ENCODE assay signal across 2 cellular contexts in the genomic region with DNA sequence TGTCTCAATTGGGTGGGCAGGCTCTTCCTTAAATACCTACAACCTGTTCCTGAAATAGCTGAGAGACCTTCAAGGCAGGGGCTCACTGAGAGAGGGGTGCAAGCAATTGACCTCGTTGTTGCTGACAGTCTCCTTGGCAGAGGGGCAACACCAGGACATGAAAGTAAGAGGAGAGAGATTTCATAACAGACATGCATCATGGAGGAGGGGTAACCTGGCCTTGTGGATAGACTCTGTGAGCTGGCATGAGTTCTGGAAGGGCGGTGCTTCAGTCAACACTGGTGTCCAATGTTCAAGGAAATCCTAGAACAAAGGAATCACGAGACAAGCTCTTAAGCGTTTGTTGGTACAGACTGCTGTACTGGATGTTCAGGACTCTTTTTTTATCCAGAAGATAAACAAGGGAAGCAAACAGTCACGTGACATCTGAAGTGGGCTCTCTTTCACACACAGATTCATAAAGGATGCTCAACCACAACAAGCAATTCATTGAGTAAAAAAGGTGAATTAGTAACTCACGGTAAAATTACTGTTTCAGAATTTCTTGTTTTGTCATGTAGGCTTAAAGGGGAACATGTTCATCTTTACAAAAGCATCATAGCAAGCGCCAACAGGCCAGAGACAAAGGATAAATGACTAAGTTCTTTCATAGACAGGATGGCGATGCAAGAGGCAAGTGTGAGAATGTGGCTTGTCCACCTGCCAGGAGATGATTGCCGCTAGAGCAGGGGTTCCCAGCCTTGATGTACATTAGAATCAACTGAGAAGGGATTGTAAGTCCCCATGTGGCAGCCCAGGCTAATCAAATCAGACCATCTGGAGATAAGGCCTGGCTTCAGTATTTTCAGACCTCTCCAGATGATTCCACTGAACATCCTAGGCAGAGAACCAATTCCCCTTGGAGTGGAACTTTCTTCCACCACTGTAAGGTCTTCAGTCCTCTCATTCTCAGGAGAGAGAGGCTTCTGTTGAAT.
TF ChIP-seq lines count a peak whose summit lies in the region.

No MANE protein-coding gene starts in this region.

TF ChIP-seq in GM12878, 131 proteins besides CTCF, POLR2A, EP300 and RAD21:
- TF ChIP-seq RAD51 (IDR thresholded peaks at IDR 0.05) (peak; percentile 49; the same call in 1 of the 2 replicates), SIN3A (IDR thresholded peaks at IDR 0.05; ENCODE audit: low read depth, low read length) (no peak), NFXL1 (IDR thresholded peaks at IDR 0.05; ENCODE audit: borderline replicate concordance) (no peak)
- TF ChIP-seq, protein P1, sequence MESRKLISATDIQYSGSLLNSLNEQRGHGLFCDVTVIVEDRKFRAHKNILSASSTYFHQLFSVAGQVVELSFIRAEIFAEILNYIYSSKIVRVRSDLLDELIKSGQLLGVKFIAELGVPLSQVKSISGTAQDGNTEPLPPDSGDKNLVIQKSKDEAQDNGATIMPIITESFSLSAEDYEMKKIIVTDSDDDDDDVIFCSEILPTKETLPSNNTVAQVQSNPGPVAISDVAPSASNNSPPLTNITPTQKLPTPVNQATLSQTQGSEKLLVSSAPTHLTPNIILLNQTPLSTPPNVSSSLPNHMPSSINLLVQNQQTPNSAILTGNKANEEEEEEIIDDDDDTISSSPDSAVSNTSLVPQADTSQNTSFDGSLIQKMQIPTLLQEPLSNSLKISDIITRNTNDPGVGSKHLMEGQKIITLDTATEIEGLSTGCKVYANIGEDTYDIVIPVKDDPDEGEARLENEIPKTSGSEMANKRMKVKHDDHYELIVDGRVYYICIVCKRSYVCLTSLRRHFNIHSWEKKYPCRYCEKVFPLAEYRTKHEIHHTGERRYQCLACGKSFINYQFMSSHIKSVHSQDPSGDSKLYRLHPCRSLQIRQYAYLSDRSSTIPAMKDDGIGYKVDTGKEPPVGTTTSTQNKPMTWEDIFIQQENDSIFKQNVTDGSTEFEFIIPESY (IDR thresholded peaks at IDR 0.05), result no peak
- TF ChIP-seq, protein P2, sequence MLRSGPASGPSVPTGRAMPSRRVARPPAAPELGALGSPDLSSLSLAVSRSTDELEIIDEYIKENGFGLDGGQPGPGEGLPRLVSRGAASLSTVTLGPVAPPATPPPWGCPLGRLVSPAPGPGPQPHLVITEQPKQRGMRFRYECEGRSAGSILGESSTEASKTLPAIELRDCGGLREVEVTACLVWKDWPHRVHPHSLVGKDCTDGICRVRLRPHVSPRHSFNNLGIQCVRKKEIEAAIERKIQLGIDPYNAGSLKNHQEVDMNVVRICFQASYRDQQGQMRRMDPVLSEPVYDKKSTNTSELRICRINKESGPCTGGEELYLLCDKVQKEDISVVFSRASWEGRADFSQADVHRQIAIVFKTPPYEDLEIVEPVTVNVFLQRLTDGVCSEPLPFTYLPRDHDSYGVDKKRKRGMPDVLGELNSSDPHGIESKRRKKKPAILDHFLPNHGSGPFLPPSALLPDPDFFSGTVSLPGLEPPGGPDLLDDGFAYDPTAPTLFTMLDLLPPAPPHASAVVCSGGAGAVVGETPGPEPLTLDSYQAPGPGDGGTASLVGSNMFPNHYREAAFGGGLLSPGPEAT (IDR thresholded peaks at IDR 0.05; ENCODE audit: low read depth), result no peak
- TF ChIP-seq, protein P3, sequence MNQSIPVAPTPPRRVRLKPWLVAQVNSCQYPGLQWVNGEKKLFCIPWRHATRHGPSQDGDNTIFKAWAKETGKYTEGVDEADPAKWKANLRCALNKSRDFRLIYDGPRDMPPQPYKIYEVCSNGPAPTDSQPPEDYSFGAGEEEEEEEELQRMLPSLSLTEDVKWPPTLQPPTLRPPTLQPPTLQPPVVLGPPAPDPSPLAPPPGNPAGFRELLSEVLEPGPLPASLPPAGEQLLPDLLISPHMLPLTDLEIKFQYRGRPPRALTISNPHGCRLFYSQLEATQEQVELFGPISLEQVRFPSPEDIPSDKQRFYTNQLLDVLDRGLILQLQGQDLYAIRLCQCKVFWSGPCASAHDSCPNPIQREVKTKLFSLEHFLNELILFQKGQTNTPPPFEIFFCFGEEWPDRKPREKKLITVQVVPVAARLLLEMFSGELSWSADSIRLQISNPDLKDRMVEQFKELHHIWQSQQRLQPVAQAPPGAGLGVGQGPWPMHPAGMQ (IDR thresholded peaks at IDR 0.05; ENCODE audit: borderline replicate concordance), result no peak

TF ChIP-seq in HepG2, 621 proteins besides CTCF, POLR2A, EP300 and RAD21 (continues in another document):
- TF ChIP-seq CREB1 (IDR thresholded peaks at IDR 0.05) (peak; percentile 34; the same call in 1 of the 2 replicates), CREB1 (CRISPR knock-in tag; IDR thresholded peaks at IDR 0.05) (peak; percentile 83), SP140L (CRISPR knock-in tag; IDR thresholded peaks at IDR 0.05; ENCODE audit: borderline replicate concordance) (0 out of 2 replicates have a peak, but pooled peaks have one; percentile 43), ZNF670 (CRISPR knock-in tag; IDR thresholded peaks at IDR 0.05; ENCODE audit: borderline replicate concordance) (no peak; the same call in 1 of the 2 replicates), NR2F6 (IDR thresholded peaks at IDR 0.05) (peak; percentile 74), NR2F6 (CRISPR knock-in tag; IDR thresholded peaks at IDR 0.05) (peak; percentile 78), CENPX (CRISPR knock-in tag; IDR thresholded peaks at IDR 0.05) (no peak), TCF12 (IDR thresholded peaks at IDR 0.05) (no peak), TCF12 (CRISPR knock-in tag; IDR thresholded peaks at IDR 0.05) (peak; percentile 82; the same call in 1 of the 2 replicates), SUZ12 (IDR thresholded peaks at IDR 0.05; ENCODE audit: low read depth, low read length) (no peak), HNRNPH1 (optimal IDR thresholded peaks at IDR 0.05; ENCODE audit: low read depth, low read length) (no peak), ZNF33B (CRISPR knock-in tag; IDR thresholded peaks at IDR 0.05) (no peak), PHB2 (IDR thresholded peaks at IDR 0.05; ENCODE audit: partially characterized antibody) (no peak), ZMYM4 (CRISPR knock-in tag; IDR thresholded peaks at IDR 0.05) (peak; percentile 90; the same call in 1 of the 2 replicates), JUN (CRISPR knock-in tag; IDR thresholded peaks at IDR 0.05) (peak; percentile 88; the same call in 1 of the 2 replicates), TCF7L2 (IDR thresholded peaks at IDR 0.05; ENCODE audit: low read depth, low read length) (peak; percentile 79), ZNF317 (CRISPR knock-in tag; IDR thresholded peaks at IDR 0.05) (peak; percentile 59), ZNF180 (CRISPR knock-in tag; IDR thresholded peaks at IDR 0.05; ENCODE audit: borderline replicate concordance, low read depth) (no peak), FOXC1 (CRISPR knock-in tag; IDR thresholded peaks at IDR 0.05; ENCODE audit: borderline replicate concordance) (peak; percentile 67; the same call in 1 of the 2 replicates), MTA1 (CRISPR knock-in tag; IDR thresholded peaks at IDR 0.05; ENCODE audit: borderline replicate concordance) (0 out of 2 replicates have a peak, but pooled peaks have one; percentile 69), CBX5 (CRISPR knock-in tag; IDR thresholded peaks at IDR 0.05; ENCODE audit: borderline replicate concordance) (peak; percentile 93; the same call in 1 of the 2 replicates), ZBTB3 (CRISPR knock-in tag; IDR thresholded peaks at IDR 0.05; ENCODE audit: borderline replicate concordance, low read depth) (peak; percentile 83; the same call in 1 of the 2 replicates), ZNF12 (CRISPR knock-in tag; IDR thresholded peaks at IDR 0.05) (peak; percentile 75; the same call in 1 of the 2 replicates), KDM6A (CRISPR knock-in tag; IDR thresholded peaks at IDR 0.05; ENCODE audit: low read depth) (peak; percentile 73), ZNF350 (CRISPR knock-in tag; IDR thresholded peaks at IDR 0.05; ENCODE audit: borderline replicate concordance, low read depth) (peak; percentile 81), RORA (CRISPR knock-in tag; IDR thresholded peaks at IDR 0.05) (no peak), MEF2D (CRISPR knock-in tag; IDR thresholded peaks at IDR 0.05) (peak; percentile 92), ATAD3A (CRISPR knock-in tag; IDR thresholded peaks at IDR 0.05) (no peak), NONO (IDR thresholded peaks at IDR 0.05) (no peak), NONO (CRISPR knock-in tag; conservative IDR thresholded peaks at IDR 0.05) (peak; percentile 80), POLR2AphosphoS5 (IDR thresholded peaks at IDR 0.05; ENCODE audit: low read depth, low read length) (no peak), CAMTA2 (CRISPR knock-in tag; IDR thresholded peaks at IDR 0.05; ENCODE audit: borderline replicate concordance) (no peak)
- TF ChIP-seq, protein P4, sequence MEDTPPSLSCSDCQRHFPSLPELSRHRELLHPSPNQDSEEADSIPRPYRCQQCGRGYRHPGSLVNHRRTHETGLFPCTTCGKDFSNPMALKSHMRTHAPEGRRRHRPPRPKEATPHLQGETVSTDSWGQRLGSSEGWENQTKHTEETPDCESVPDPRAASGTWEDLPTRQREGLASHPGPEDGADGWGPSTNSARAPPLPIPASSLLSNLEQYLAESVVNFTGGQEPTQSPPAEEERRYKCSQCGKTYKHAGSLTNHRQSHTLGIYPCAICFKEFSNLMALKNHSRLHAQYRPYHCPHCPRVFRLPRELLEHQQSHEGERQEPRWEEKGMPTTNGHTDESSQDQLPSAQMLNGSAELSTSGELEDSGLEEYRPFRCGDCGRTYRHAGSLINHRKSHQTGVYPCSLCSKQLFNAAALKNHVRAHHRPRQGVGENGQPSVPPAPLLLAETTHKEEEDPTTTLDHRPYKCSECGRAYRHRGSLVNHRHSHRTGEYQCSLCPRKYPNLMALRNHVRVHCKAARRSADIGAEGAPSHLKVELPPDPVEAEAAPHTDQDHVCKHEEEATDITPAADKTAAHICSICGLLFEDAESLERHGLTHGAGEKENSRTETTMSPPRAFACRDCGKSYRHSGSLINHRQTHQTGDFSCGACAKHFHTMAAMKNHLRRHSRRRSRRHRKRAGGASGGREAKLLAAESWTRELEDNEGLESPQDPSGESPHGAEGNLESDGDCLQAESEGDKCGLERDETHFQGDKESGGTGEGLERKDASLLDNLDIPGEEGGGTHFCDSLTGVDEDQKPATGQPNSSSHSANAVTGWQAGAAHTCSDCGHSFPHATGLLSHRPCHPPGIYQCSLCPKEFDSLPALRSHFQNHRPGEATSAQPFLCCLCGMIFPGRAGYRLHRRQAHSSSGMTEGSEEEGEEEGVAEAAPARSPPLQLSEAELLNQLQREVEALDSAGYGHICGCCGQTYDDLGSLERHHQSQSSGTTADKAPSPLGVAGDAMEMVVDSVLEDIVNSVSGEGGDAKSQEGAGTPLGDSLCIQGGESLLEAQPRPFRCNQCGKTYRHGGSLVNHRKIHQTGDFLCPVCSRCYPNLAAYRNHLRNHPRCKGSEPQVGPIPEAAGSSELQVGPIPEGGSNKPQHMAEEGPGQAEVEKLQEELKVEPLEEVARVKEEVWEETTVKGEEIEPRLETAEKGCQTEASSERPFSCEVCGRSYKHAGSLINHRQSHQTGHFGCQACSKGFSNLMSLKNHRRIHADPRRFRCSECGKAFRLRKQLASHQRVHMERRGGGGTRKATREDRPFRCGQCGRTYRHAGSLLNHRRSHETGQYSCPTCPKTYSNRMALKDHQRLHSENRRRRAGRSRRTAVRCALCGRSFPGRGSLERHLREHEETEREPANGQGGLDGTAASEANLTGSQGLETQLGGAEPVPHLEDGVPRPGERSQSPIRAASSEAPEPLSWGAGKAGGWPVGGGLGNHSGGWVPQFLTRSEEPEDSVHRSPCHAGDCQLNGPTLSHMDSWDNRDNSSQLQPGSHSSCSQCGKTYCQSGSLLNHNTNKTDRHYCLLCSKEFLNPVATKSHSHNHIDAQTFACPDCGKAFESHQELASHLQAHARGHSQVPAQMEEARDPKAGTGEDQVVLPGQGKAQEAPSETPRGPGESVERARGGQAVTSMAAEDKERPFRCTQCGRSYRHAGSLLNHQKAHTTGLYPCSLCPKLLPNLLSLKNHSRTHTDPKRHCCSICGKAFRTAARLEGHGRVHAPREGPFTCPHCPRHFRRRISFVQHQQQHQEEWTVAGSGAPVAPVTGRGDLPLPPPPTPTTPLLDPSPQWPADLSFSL (CRISPR knock-in tag; IDR thresholded peaks at IDR 0.05), result no peak
- TF ChIP-seq, protein P5, sequence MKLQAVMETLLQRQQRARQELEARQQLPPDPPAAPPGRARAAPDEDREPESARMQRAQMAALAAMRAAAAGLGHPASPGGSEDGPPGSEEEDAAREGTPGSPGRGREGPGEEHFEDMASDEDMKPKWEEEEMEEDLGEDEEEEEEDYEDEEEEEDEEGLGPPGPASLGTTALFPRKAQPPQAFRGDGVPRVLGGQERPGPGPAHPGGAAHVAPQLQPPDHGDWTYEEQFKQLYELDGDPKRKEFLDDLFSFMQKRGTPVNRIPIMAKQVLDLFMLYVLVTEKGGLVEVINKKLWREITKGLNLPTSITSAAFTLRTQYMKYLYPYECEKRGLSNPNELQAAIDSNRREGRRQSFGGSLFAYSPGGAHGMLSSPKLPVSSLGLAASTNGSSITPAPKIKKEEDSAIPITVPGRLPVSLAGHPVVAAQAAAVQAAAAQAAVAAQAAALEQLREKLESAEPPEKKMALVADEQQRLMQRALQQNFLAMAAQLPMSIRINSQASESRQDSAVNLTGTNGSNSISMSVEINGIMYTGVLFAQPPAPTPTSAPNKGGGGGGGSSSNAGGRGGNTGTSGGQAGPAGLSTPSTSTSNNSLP (IDR thresholded peaks at IDR 0.05; ENCODE audit: low read depth, low read length), result no peak
- TF ChIP-seq, protein P6, sequence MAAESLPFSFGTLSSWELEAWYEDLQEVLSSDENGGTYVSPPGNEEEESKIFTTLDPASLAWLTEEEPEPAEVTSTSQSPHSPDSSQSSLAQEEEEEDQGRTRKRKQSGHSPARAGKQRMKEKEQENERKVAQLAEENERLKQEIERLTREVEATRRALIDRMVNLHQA (CRISPR knock-in tag; IDR thresholded peaks at IDR 0.05), result no peak
- TF ChIP-seq, protein P7, sequence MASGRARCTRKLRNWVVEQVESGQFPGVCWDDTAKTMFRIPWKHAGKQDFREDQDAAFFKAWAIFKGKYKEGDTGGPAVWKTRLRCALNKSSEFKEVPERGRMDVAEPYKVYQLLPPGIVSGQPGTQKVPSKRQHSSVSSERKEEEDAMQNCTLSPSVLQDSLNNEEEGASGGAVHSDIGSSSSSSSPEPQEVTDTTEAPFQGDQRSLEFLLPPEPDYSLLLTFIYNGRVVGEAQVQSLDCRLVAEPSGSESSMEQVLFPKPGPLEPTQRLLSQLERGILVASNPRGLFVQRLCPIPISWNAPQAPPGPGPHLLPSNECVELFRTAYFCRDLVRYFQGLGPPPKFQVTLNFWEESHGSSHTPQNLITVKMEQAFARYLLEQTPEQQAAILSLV (CRISPR knock-in tag; IDR thresholded peaks at IDR 0.05; ENCODE audit: borderline replicate concordance), result no peak
- TF ChIP-seq, protein P8, sequence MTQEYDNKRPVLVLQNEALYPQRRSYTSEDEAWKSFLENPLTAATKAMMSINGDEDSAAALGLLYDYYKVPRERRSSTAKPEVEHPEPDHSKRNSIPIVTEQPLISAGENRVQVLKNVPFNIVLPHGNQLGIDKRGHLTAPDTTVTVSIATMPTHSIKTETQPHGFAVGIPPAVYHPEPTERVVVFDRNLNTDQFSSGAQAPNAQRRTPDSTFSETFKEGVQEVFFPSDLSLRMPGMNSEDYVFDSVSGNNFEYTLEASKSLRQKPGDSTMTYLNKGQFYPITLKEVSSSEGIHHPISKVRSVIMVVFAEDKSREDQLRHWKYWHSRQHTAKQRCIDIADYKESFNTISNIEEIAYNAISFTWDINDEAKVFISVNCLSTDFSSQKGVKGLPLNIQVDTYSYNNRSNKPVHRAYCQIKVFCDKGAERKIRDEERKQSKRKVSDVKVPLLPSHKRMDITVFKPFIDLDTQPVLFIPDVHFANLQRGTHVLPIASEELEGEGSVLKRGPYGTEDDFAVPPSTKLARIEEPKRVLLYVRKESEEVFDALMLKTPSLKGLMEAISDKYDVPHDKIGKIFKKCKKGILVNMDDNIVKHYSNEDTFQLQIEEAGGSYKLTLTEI (CRISPR knock-in tag; conservative IDR thresholded peaks at IDR 0.05), result no peak
